In genomic region chr15:90600954-90601353, GRCh38 we compare ENCODE assay signal across 29 cellular contexts.
DNase-seq lines count a peak whose midpoint lies in the region; ATAC-seq, FAIRE-seq and TF ChIP-seq lines count a peak whose summit lies in the region.
"Had no signal": no experiment of that assay in that cellular context is flagged by ENCODE, and none has a peak within 500 bp of the region (broad histone marks: within the 10 kb centered on the region; RNA-seq: fewer than 3 reads in every experiment).

No MANE protein-coding gene starts in this region.

- H3K4me3 ChIP-seq in GM23338 = no peak overlapping the region
- H3K4me3 ChIP-seq: adrenal gland, hepatocyte, smooth muscle cell, suprapubic skin had no signal

- H3F3A ChIP-seq in GM23338 (replicated peaks; ENCODE audit: low read depth) = no peaks in the 10 kb centered on the region

- H3K27ac ChIP-seq in GM23338 (ENCODE audit: low read depth) = no peak overlapping the region
- H3K27ac ChIP-seq: adrenal gland, foreskin keratinocyte, hepatocyte, suprapubic skin, WERI-Rb-1 had no signal

- no peaks in the 10 kb centered on the region for H3K9me2 ChIP-seq in GM23338 (ENCODE audit: insufficient read depth)

- H3K79me2 ChIP-seq in GM23338 (replicated peaks; ENCODE audit: insufficient read depth) = no peaks in the 10 kb centered on the region
- H3K79me2 ChIP-seq: hepatocyte had no signal

- peak overlapping the region; percentile 78 for H3K4me3 Mint-ChIP-seq in T-helper 2 cell treated with Interferon-gamma antibody and Interleukin-4, amounts not matched to agents 5 μg/mL and 100 μg/mL, for 36 hours
- H3K4me3 Mint-ChIP-seq in GM23338 (no peak overlapping the region), memory B cell (no peak overlapping the region)
- H3K4me3 Mint-ChIP-seq: activated T-cell treated with anti-CD3 and anti-CD28 coated beads, Interleukin-2, amount 50 U/mL, for 4 hours; brain; H9; natural killer cell treated with Interleukin-12 subunit alpha and Interleukin-12 subunit beta and Interleukin-15 and Interleukin-18, amount 100 ng/mL, for 72 hours had no signal

- no peak for DNase-seq in T-helper 2 cell treated with Interferon-gamma antibody and Interleukin-4, amounts not matched to agents 5 μg/mL and 100 μg/mL, for 36 hours (ENCODE audit: low spot score)
- DNase-seq in T-helper 2 cell (no peak), GM23338 (ENCODE audit: low spot score) (no peak), memory B cell (ENCODE audit: low spot score in 2 of 2) (no peak), globus pallidus (ENCODE audit: low spot score) (no peak), NOMO-1 treated with dmso at 0.1 percent for 144 hours (lab: John Stamatoyannopoulos, UW; ENCODE audit: unreplicated experiment) (no peak), D721Med (ENCODE audit: insufficient read length, low spot score) (no peak)
- DNase-seq in activated naive CD4-positive, alpha-beta T cell treated with anti-CD3 and anti-CD28 coated beads, Interleukin-2, amount 50 U/mL, for 72 hours (ENCODE audit: low spot score in 2 of 2) = no peak
- DNase-seq: 8988T; activated CD4-positive, alpha-beta T cell treated with anti-CD3 and anti-CD28 coated beads, Interleukin-2, amount 50 U/mL, for 48 hours; activated T-cell treated with anti-CD3 and anti-CD28 coated beads, Interleukin-2, amount 50 U/mL, for 4 hours; DMS79; effector CD8-positive, alpha-beta T cell; foreskin keratinocyte; H9; Kasumi-1; NCI-H1694; NCI-H2171; NCI-H526 treated with DMSO at 0.1 percent for 48 hours; stimulated activated CD4-positive, alpha-beta T cell treated with anti-CD3 and anti-CD28 coated beads, Interleukin-2, amount 100 ng/mL, for 24 hours; WERI-Rb-1 had no signal

- no peaks in the 10 kb centered on the region for H3K36me3 ChIP-seq in GM23338 (ENCODE audit: insufficient read depth)
- H3K36me3 ChIP-seq: WERI-Rb-1 had no signal

- H3K36me3 Mint-ChIP-seq in T-helper 2 cell treated with Interferon-gamma antibody and Interleukin-4, amounts not matched to agents 5 μg/mL and 100 μg/mL, for 36 hours (ENCODE audit: low read depth) = peaks cover 66% of the 10 kb centered on the region
- H3K36me3 Mint-ChIP-seq in GM23338 (ENCODE audit: low read depth) (no peaks in the 10 kb centered on the region; the same call in 2 of the 3 replicates), memory B cell (peaks cover 2% of the 10 kb centered on the region)
- peaks cover 15 to 35% of the 10 kb centered on the region in 2 donors for H3K36me3 Mint-ChIP-seq in activated naive CD4-positive, alpha-beta T cell treated with anti-CD3 and anti-CD28 coated beads, Interleukin-2, amount 50 U/mL, for 72 hours
- H3K36me3 Mint-ChIP-seq: natural killer cell treated with Interleukin-12 subunit alpha and Interleukin-12 subunit beta and Interleukin-15 and Interleukin-18, amount 100 ng/mL, for 72 hours had no signal

- H3K27me3 ChIP-seq in GM23338 (ENCODE audit: insufficient read depth) = no peaks in the 10 kb centered on the region
- H3K27me3 ChIP-seq: adrenal gland, foreskin keratinocyte, hepatocyte, suprapubic skin had no signal

- peak overlapping the region; percentile 96 for H3K27ac Mint-ChIP-seq in T-helper 2 cell treated with Interferon-gamma antibody and Interleukin-4, amounts not matched to agents 5 μg/mL and 100 μg/mL, for 36 hours
- no peak overlapping the region for H3K27ac Mint-ChIP-seq in GM23338
- H3K27ac Mint-ChIP-seq in activated naive CD4-positive, alpha-beta T cell treated with anti-CD3 and anti-CD28 coated beads, Interleukin-2, amount 50 U/mL, for 72 hours = peak overlapping the region; percentile 1 to 95
- H3K27ac Mint-ChIP-seq in memory B cell = peak overlapping the region; percentile 21

- FAIRE-seq in D721Med (lab: Jason Lieb, UNC) = no peak
- FAIRE-seq: GM18507 had no signal

- no peak for ATAC-seq in GM23338
- ATAC-seq in activated naive CD4-positive, alpha-beta T cell treated with anti-CD3 and anti-CD28 coated beads, Interleukin-2, amount 50 U/mL, for 72 hours = no peak
- ATAC-seq in memory B cell (ENCODE audit: low read depth) = no peak
- ATAC-seq: activated T-cell treated with anti-CD3 and anti-CD28 coated beads, Interleukin-2, amount 50 U/mL, for 4 hours; esophagus mucosa; foreskin keratinocyte; natural killer cell treated with Interleukin-12 subunit alpha and Interleukin-12 subunit beta and Interleukin-15 and Interleukin-18, amount 100 ng/mL, for 72 hours had no signal

- no peak overlapping the region for H2AFZ ChIP-seq in GM23338
- H2AFZ ChIP-seq: hepatocyte had no signal

- H3K9me3 Mint-ChIP-seq in T-helper 2 cell treated with Interferon-gamma antibody and Interleukin-4, amounts not matched to agents 5 μg/mL and 100 μg/mL, for 36 hours = no peaks in the 10 kb centered on the region
- H3K9me3 Mint-ChIP-seq in GM23338 (no peaks in the 10 kb centered on the region), memory B cell (no peaks in the 10 kb centered on the region)
- no peaks in the 10 kb centered on the region for H3K9me3 Mint-ChIP-seq in activated naive CD4-positive, alpha-beta T cell treated with anti-CD3 and anti-CD28 coated beads, Interleukin-2, amount 50 U/mL, for 72 hours
- H3K9me3 Mint-ChIP-seq: activated T-cell treated with anti-CD3 and anti-CD28 coated beads, Interleukin-2, amount 50 U/mL, for 4 hours; brain; H9; natural killer cell treated with Interleukin-12 subunit alpha and Interleukin-12 subunit beta and Interleukin-15 and Interleukin-18, amount 100 ng/mL, for 72 hours had no signal

- peaks cover 3% of the 10 kb centered on the region; the same call in 1 of the 2 replicates for H3K4me1 ChIP-seq in GM23338 (ENCODE audit: insufficient read depth)
- H3K4me1 ChIP-seq: foreskin keratinocyte had no signal

- peaks cover 65% of the 10 kb centered on the region for H3K4me1 Mint-ChIP-seq in T-helper 2 cell treated with Interferon-gamma antibody and Interleukin-4, amounts not matched to agents 5 μg/mL and 100 μg/mL, for 36 hours (ENCODE audit: low read depth)
- peaks cover 10% of the 10 kb centered on the region for H3K4me1 Mint-ChIP-seq in GM23338
- peaks cover 26% of the 10 kb centered on the region for H3K4me1 Mint-ChIP-seq in memory B cell
- H3K4me1 Mint-ChIP-seq: brain had no signal

- no peaks in the 10 kb centered on the region; the same call in 1 of the 2 replicates for H4K20me1 ChIP-seq in GM23338 (replicated peaks; ENCODE audit: insufficient read depth)

- no peak overlapping the region for H3K4me2 ChIP-seq in GM23338
- H3K4me2 ChIP-seq: hepatocyte, smooth muscle cell had no signal

- no peaks in the 10 kb centered on the region for H3K27me3 Mint-ChIP-seq in T-helper 2 cell treated with Interferon-gamma antibody and Interleukin-4, amounts not matched to agents 5 μg/mL and 100 μg/mL, for 36 hours (ENCODE audit: low read depth)
- peaks cover 3% of the 10 kb centered on the region for H3K27me3 Mint-ChIP-seq in GM23338 (ENCODE audit: insufficient read depth, low read depth, poor library complexity)
- no peaks in the 10 kb centered on the region for H3K27me3 Mint-ChIP-seq in memory B cell
- H3K27me3 Mint-ChIP-seq: brain; natural killer cell treated with Interleukin-12 subunit alpha and Interleukin-12 subunit beta and Interleukin-15 and Interleukin-18, amount 100 ng/mL, for 72 hours had no signal

- TF ChIP-seq CTCF in GM23338 (conservative IDR thresholded peaks at IDR 0.05; ENCODE audit: low read depth in 2 of 2) (peak; percentile 22 to 26; a peak in 1 of 4 replicates), D721Med (IDR thresholded peaks at IDR 0.05; ENCODE audit: insufficient read depth, missing control alignments) (no peak)

TF ChIP-seq in GM23338, 12 proteins besides CTCF, POLR2A, EP300 and RAD21 (continues in another document):
- no peak for TF ChIP-seq POLR2AphosphoS5 (IDR thresholded peaks at IDR 0.05; ENCODE audit: low read depth)
